Comparison of ENCODE assay signal across 9 cellular contexts in the genomic region with DNA sequence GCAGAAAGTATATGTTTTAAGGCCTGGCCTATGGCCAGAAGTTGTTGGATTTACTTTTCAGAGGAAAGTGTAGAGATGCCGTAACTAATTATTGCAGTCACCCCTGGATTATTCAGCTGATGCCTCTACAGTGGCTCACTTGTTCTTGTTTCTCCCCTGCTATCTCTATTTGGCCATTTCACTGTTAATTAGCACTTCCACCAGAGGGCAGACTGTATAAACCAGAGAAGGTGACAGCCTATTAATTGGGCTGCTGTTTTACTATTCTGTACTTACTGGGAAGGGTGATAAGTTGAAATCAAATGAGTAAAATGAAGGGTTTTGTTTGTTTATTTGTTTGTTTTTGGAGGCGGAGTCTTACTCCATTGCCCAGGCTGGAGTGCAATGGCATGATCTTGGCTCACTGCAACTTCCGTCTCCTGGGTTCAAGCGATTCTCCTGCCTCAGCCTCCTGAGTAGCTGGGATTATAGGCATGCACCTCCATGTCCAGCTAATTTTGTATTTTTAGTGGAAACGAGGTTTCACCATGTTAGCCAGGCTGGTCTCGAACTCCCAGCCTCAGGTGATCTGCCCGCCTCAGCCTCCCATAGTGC.
DNase-seq lines count a peak whose midpoint lies in the region; ATAC-seq, FAIRE-seq and TF ChIP-seq lines count a peak whose summit lies in the region.
"Had no signal": no experiment of that assay in that cellular context is flagged by ENCODE, and none has a peak within 500 bp of the region (broad histone marks: within the 10 kb centered on the region; RNA-seq: fewer than 3 reads in every experiment).

No MANE protein-coding gene starts in this region.

- no peak overlapping the region for H3K4me2 ChIP-seq in A549

- TF ChIP-seq RAD21 in A549 (conservative IDR thresholded peaks at IDR 0.05 in 1 of 2, IDR thresholded peaks at IDR 0.05 in 1 of 2) = peak in 1 of 2 experiments; percentile 25; a peak in 1 of 5 replicates

- peaks cover 0 to 80% of the 10 kb centered on the region in 2 donors for H3K36me3 ChIP-seq in gastroesophageal sphincter

- H3K27ac ChIP-seq in A549 = no peak overlapping the region
- no peak overlapping the region for H3K27ac ChIP-seq in gastroesophageal sphincter

- POLR2A ChIA-PET in A549 (lab: Yijun Ruan, JAX) (no interaction called here), GM10248 (lab: Yijun Ruan, JAX) (no interaction called here)

- H3K4me3 ChIP-seq in A549 (no peak overlapping the region), gastroesophageal sphincter (no peak overlapping the region)

- no peak for TF ChIP-seq POLR2A in A549 (IDR thresholded peaks at IDR 0.05; ENCODE audit: low read length)
- no peak for TF ChIP-seq POLR2A in gastroesophageal sphincter (IDR thresholded peaks at IDR 0.05)

- H3K4me1 ChIP-seq in A549 (no peaks in the 10 kb centered on the region), gastroesophageal sphincter (peaks cover 0 to 26% (median 2%) of the 10 kb centered on the region in 3 donors)

- ATAC-seq in A549 (peak; percentile 72 to 80), gastroesophageal sphincter (no peak), HG03135 (IDR thresholded peaks at IDR 0.05; ENCODE audit: unreplicated experiment) (no peak), HG02852 (IDR thresholded peaks at IDR 0.05; ENCODE audit: unreplicated experiment) (no peak)

- H3K27me3 ChIP-seq in gastroesophageal sphincter = no peaks in the 10 kb centered on the region

- H3K9me3 ChIP-seq in A549 (no peaks in the 10 kb centered on the region), gastroesophageal sphincter (no peaks in the 10 kb centered on the region)

- TF ChIP-seq EP300 in A549 (IDR thresholded peaks at IDR 0.05) (no peak), gastroesophageal sphincter (IDR thresholded peaks at IDR 0.05) (no peak)

- CTCF ChIA-PET in A549 (lab: Yijun Ruan, JAX) (interaction anchor here (0.6 to 2.5 kb wide), 10 partner anchors 9 to 1113 kb away, joined by 3 to 10 read pairs (median 4); no protein-coding TSS in a partner anchor), GM10248 (lab: Yijun Ruan, JAX) (interaction anchor here (1.0 to 3.5 kb wide), 2 partner anchors 9 to 15 kb away, joined by 3 to 13 read pairs; no protein-coding TSS in a partner anchor)

- TF ChIP-seq CTCF in A549 (IDR thresholded peaks at IDR 0.05) (peak; percentile 60), GM10248 (IDR thresholded peaks at IDR 0.05; ENCODE audit: control extremely low read depth, extremely low read depth, low read depth, missing control alignments) (peak; percentile 53), gastroesophageal sphincter (IDR thresholded peaks at IDR 0.05) (peak in 3 of 4 experiments; percentile 41 to 52 (median 47))

- WGBS in A549 (ENCODE audit: missing lambda C conversion rate) = 95% methylated on average over 7 of the region's 7 CpGs
- WGBS in gastroesophageal sphincter (ENCODE audit: low coverage in 1 of 2), 2 donors = 73 to 95% methylated on average over 2 to 7 of the region's 7 CpGs

- peak; percentile 67 for FAIRE-seq in A549 (lab: Jason Lieb, UNC)
- FAIRE-seq: colon had no signal

- DNase-seq in A549 (ENCODE audit: low read depth in 1 of 2, low spot score in 1 of 2) = peak in 1 of 2 experiments; percentile 37
- no peak for DNase-seq in GM10248 (ENCODE audit: extremely low spot score)
- peak; percentile 10 for DNase-seq in RPMI7951 (ENCODE audit: low read depth)
- no peak for DNase-seq in germinal center (ENCODE audit: low spot score)
- DNase-seq in activated CD8-positive, alpha-beta memory T cell treated with anti-CD3 and anti-CD28 coated beads, Interleukin-2, amount 50 U/mL, for 48 hours = no peak

TF ChIP-seq in A549, 52 proteins besides CTCF, POLR2A, EP300 and RAD21:
- TF ChIP-seq KDM5A (IDR thresholded peaks at IDR 0.05) (no peak), MAFK (IDR thresholded peaks at IDR 0.05; ENCODE audit: partially characterized antibody) (no peak), SMC3 (IDR thresholded peaks at IDR 0.05) (peak; percentile 27; the same call in 2 of the 3 replicates)

Comparison
In these comparisons a context has a peak if more than half of its experiments do, and no peak if none do; other contexts are left out.
1. ATAC-seq: peak in A549 (2 of 2); none in gastroesophageal sphincter (single experiment), HG03135 (single experiment) and HG02852 (single experiment).
2. Peak in every context shown above with its lines, with median percentiles within 50 percentile points of each other: CTCF ChIP-seq.